ENCODE assay signal across 8 cellular contexts in genomic region chr6:70411948-70412796, GRCh38. TPM values are rescaled to one million over a fixed set of nuclear protein-coding genes. Genes with fewer than 3 reads are reported as not detected.
DNase-seq lines count a peak whose midpoint lies in the region; ATAC-seq, FAIRE-seq and TF ChIP-seq lines count a peak whose summit lies in the region.

No MANE protein-coding gene starts in this region.

- peaks cover 28% of the 10 kb centered on the region for H3K4me1 Mint-ChIP-seq in activated naive CD4-positive, alpha-beta T cell treated with anti-CD3 and anti-CD28 coated beads, Interleukin-2, amount 50 U/mL, for 24 hours

- H3K36me3 ChIP-seq in K562 (ENCODE audit: control insufficient read depth, insufficient read depth, low read length) (peaks cover 10% of the 10 kb centered on the region; the same call in 2 of the 3 replicates), lung (ENCODE audit: control insufficient read depth in 2 of 2, insufficient read depth in 2 of 2, low read length in 2 of 2) (no peaks in the 10 kb centered on the region), upper lobe of left lung (peaks cover 0 to under 1% (median 0%) of the 10 kb centered on the region in 4 donors)

- H3K79me2 ChIP-seq in K562 (ENCODE audit: control insufficient read depth, insufficient read depth, low read length): peaks cover 52% of the 10 kb centered on the region

- H3K36me3 Mint-ChIP-seq in activated naive CD4-positive, alpha-beta T cell treated with anti-CD3 and anti-CD28 coated beads, Interleukin-2, amount 50 U/mL, for 24 hours: no peaks in the 10 kb centered on the region

- WGBS in K562 (ENCODE audit: insufficient coverage, low coverage, missing lambda C conversion rate): 48% methylated on average over 14 of the region's 14 CpGs
- 89 to 94% methylated on average over 14 of the region's 14 CpGs for WGBS in lung, 2 donors
- WGBS in upper lobe of left lung, 2 donors: 91% methylated on average over 14 of the region's 14 CpGs

- peak overlapping the region; percentile 89 for H3K27ac Mint-ChIP-seq in activated naive CD4-positive, alpha-beta T cell treated with anti-CD3 and anti-CD28 coated beads, Interleukin-2, amount 50 U/mL, for 24 hours

- peak overlapping the region; percentile 96 for H2AFZ ChIP-seq in K562 (ENCODE audit: low read depth, low read length)

- no peak for DNase-seq in activated naive CD4-positive, alpha-beta T cell (lab: John Stamatoyannopoulos, UW)
- no peak for DNase-seq in K562 (ENCODE audit: extremely low read depth in 1 of 4, low spot score in 3 of 4)
- DNase-seq in lung (ENCODE audit: low spot score): no peak
- no peak for DNase-seq in upper lobe of left lung
- DNase-seq in GOT3 (lab: John Stamatoyannopoulos, UW): no peak

- H3K9me3 Mint-ChIP-seq in activated naive CD4-positive, alpha-beta T cell treated with anti-CD3 and anti-CD28 coated beads, Interleukin-2, amount 50 U/mL, for 24 hours: no peaks in the 10 kb centered on the region

- H3K9ac ChIP-seq in K562 (ENCODE audit: insufficient read depth in 1 of 2, low read depth in 2 of 2, low read length in 2 of 2): peak overlapping the region; percentile 92 to 96

- no peaks in the 10 kb centered on the region for H3K27me3 ChIP-seq in K562 (ENCODE audit: control insufficient read depth in 2 of 2, insufficient read depth in 2 of 2, low read length in 2 of 2)
- H3K27me3 ChIP-seq in lung (ENCODE audit: control insufficient read depth, insufficient read depth): no peaks in the 10 kb centered on the region
- no peaks in the 10 kb centered on the region for H3K27me3 ChIP-seq in upper lobe of left lung

- no peaks in the 10 kb centered on the region for H3K9me3 ChIP-seq in K562 (replicated peaks; ENCODE audit: control insufficient read depth, insufficient read depth, low read depth, low read length)
- no peaks in the 10 kb centered on the region for H3K9me3 ChIP-seq in lung (ENCODE audit: control insufficient read depth in 2 of 2, insufficient read depth in 1 of 2, low read length in 1 of 2)
- H3K9me3 ChIP-seq in upper lobe of left lung: no peaks in the 10 kb centered on the region

- ATAC-seq in K562 (no peak), lung (ENCODE audit: insufficient read depth, low FRiP score) (no peak), upper lobe of left lung (ENCODE audit: low FRiP score in 2 of 2) (no peak), HG02852 (IDR thresholded peaks at IDR 0.05; ENCODE audit: unreplicated experiment) (no peak), HG03159 (IDR thresholded peaks at IDR 0.05; ENCODE audit: unreplicated experiment) (no peak)

- intact Hi-C loops in K562 (cut with micrococcal nuclease): loop anchor here (2.0 kb wide), 1 partner anchor 13 kb away; no protein-coding TSS in a partner anchor

- H3K27me3 Mint-ChIP-seq in activated naive CD4-positive, alpha-beta T cell treated with anti-CD3 and anti-CD28 coated beads, Interleukin-2, amount 50 U/mL, for 24 hours: no peaks in the 10 kb centered on the region

- TF ChIP-seq EP300 in K562 (IDR thresholded peaks at IDR 0.05; ENCODE audit: low read length) (no peak), upper lobe of left lung (IDR thresholded peaks at IDR 0.05) (no peak)

- in situ Hi-C loops in K562 (cut with MboI): no loop called here

- TF ChIP-seq POLR2A in K562 (conservative IDR thresholded peaks at IDR 0.05) (no peak), upper lobe of left lung (IDR thresholded peaks at IDR 0.05) (no peak)

- CTCF ChIA-PET in K562 (lab: Yijun Ruan, JAX; ENCODE audit: low intra/inter-chr PET ratio): no interaction called here

- POLR2A ChIA-PET in K562 (lab: Yijun Ruan, JAX): interaction anchor here (0.6 to 2.3 kb wide), 14 partner anchors 8 to 325 kb away, joined by 3 to 23 read pairs (median 5); no protein-coding TSS in a partner anchor

- H3K9me1 ChIP-seq in K562 (ENCODE audit: control insufficient read depth, insufficient read depth, low read length): no peaks in the 10 kb centered on the region

- H3K27ac ChIP-seq in K562 (ENCODE audit: extremely low read depth, low read depth, low read length) (peak overlapping the region; percentile 83), lung (ENCODE audit: low read depth in 1 of 2, low read length in 1 of 2) (peak overlapping the region; percentile 4 to 82), upper lobe of left lung (peak overlapping the region in 3 of 4 donors; percentile 78 to 91 (median 88))

- TF ChIP-seq CTCF in K562 (IDR thresholded peaks at IDR 0.05 in 2 of 3, conservative IDR thresholded peaks at IDR 0.05 in 1 of 3; ENCODE audit: insufficient read depth in 2 of 3, low read depth in 1 of 3, low read length in 3 of 3) (no peak), lung (IDR thresholded peaks at IDR 0.05; ENCODE audit: control extremely low read depth, extremely low read depth) (no peak), upper lobe of left lung (IDR thresholded peaks at IDR 0.05) (no peak)

- no peaks in the 10 kb centered on the region for H4K20me1 ChIP-seq in K562 (replicated peaks; ENCODE audit: control insufficient read depth, insufficient read depth, low read length)

- H3K4me3 Mint-ChIP-seq in activated naive CD4-positive, alpha-beta T cell treated with anti-CD3 and anti-CD28 coated beads, Interleukin-2, amount 50 U/mL, for 24 hours: peak overlapping the region; percentile 91

- H3K4me3 ChIP-seq in K562 (peak overlapping the region; percentile 83), lung (peak overlapping the region; percentile 98), upper lobe of left lung (peak overlapping the region; percentile 63 to 92 (median 86))

- H3K4me2 ChIP-seq in K562 (ENCODE audit: insufficient read depth, low read length): peak overlapping the region; percentile 93

- FAIRE-seq in K562 (lab: Jason Lieb, UNC): no peak

- no peak for TF ChIP-seq RAD21 in K562 (CRISPR knock-in tag; conservative IDR thresholded peaks at IDR 0.05 in 1 of 2, IDR thresholded peaks at IDR 0.05 in 1 of 2)

- BruUV-seq in K562 (replicated peaks; lab: Mats Ljungman, UMichigan): no TSS peak

- H3K4me1 ChIP-seq in K562 (replicated peaks in 1 of 2; ENCODE audit: control insufficient read depth in 2 of 2, insufficient read depth in 2 of 2, low read length in 2 of 2) (peaks cover 3 to 6% of the 10 kb centered on the region in 2 experiments; a peak in 2 of 5 replicates), lung (ENCODE audit: control insufficient read depth in 2 of 2, insufficient read depth in 2 of 2, low read length in 2 of 2) (no peaks in the 10 kb centered on the region), upper lobe of left lung (peaks cover 5 to 25% (median 12%) of the 10 kb centered on the region in 4 donors)

TF ChIP-seq in K562, 482 proteins besides CTCF, POLR2A, EP300 and RAD21:
- no peak for TF ChIP-seq CEBPG (CRISPR knock-in tag; IDR thresholded peaks at IDR 0.05)
- TF ChIP-seq CEBPG (tag; conservative IDR thresholded peaks at IDR 0.05 in 1 of 2, IDR thresholded peaks at IDR 0.05 in 1 of 2): peak; percentile 28 to 77; a peak in 2 of 4 replicates
- no peak for TF ChIP-seq JUNB (CRISPR knock-in tag; conservative IDR thresholded peaks at IDR 0.05)
- TF ChIP-seq DPF2 (IDR thresholded peaks at IDR 0.05): peak; percentile 6; the same call in 1 of the 2 replicates
- TF ChIP-seq LEF1 (IDR thresholded peaks at IDR 0.05): no peak
- 0 out of 2 replicates have a peak, but pooled peaks have one; percentile 14 for TF ChIP-seq EP400 (IDR thresholded peaks at IDR 0.05)
- 0 out of 2 replicates have a peak, but pooled peaks have one; percentile 20 for TF ChIP-seq ZNF384 (IDR thresholded peaks at IDR 0.05; ENCODE audit: low read depth, low read length)
- TF ChIP-seq CEBPB (tag; IDR thresholded peaks at IDR 0.05): peak; percentile 71
TF ChIP-seq in K562: peak in this region for 5.

RNA-seq across cellular contexts. Expression of gene FAM135A, which starts 1.1 kb away (rescaled TPM):
- total RNA-seq in K562 (2011; cell fraction: chromatin; rRNA removed; ENCODE audit: low replicate concordance): 50.0 and 163 TPM in 2 replicates
- total RNA-seq in K562 (2011; cell fraction: nucleolus; rRNA removed): 29.7 and 39.0 TPM in 2 replicates
- total RNA-seq in K562 (2011; cell fraction: nucleoplasm; rRNA removed): 71.1 and 110 TPM in 2 replicates
- 22.6 and 23.0 TPM in 2 replicates for total RNA-seq in K562 (2014; rRNA removed)
- 32.1 and 32.7 TPM in 2 replicates for total RNA-seq in K562 (2014; rRNA removed; fragmentation: Illumina TruSeq; extraction: Trizol)
- total RNA-seq in K562 (2015; rRNA removed; fragmentation: Illumina TruSeq; extraction: Trizol): 24.8 and 26.4 TPM in 2 replicates
- 17.8 and 21.0 TPM in 2 replicates for total RNA-seq in K562 (2021)
- polyA plus RNA-seq in K562 (2011; rRNA removed): 32.9 and 34.1 TPM in 2 replicates
- polyA plus RNA-seq in K562 (2011; cell fraction: cytosol; rRNA removed): 5.9 and 15.1 TPM in 2 replicates
- polyA plus RNA-seq in K562 (2011; cell fraction: nucleus; rRNA removed): 35.3 and 52.2 TPM in 2 replicates
- 9.8 and 10.6 TPM in 2 replicates for polyA plus RNA-seq in K562 (2012)
- polyA plus RNA-seq in K562 (2014; fragmentation: Illumina TruSeq; extraction: Trizol): 15.6 and 19.2 TPM in 2 replicates
- polyA plus RNA-seq in K562 (2014; fragmentation: Nextera tagmentation; extraction: Ambion mirVana): 1 to 10 TPM; 7.4 to 8.4 TPM
- polyA plus RNA-seq in K562 (2014; rRNA removed): 17.0 and 19.2 TPM in 2 replicates
- 60.0 and 79.3 TPM in 2 replicates for polyA minus RNA-seq in K562 (2011; rRNA and poly(A)+ RNA removed)
- 14.0 and 14.7 TPM in 2 replicates for polyA minus RNA-seq in K562 (2011; cell fraction: cytosol; rRNA and poly(A)+ RNA removed)
- polyA minus RNA-seq in K562 (2011; cell fraction: nucleus; rRNA and poly(A)+ RNA removed): 78.8 and 104 TPM in 2 replicates
- 10 to 100 TPM; 24.8 to 62.1 TPM for total RNA-seq in lung
- 10 to 100 TPM in 1 of 2 donors, 1 to 10 TPM in 1; 8.2 to 14.1 TPM for polyA plus RNA-seq in lung
- total RNA-seq in upper lobe of left lung: 10 to 100 TPM; 13.7 to 57.9 (median 29.2) TPM
